In the genomic region with DNA sequence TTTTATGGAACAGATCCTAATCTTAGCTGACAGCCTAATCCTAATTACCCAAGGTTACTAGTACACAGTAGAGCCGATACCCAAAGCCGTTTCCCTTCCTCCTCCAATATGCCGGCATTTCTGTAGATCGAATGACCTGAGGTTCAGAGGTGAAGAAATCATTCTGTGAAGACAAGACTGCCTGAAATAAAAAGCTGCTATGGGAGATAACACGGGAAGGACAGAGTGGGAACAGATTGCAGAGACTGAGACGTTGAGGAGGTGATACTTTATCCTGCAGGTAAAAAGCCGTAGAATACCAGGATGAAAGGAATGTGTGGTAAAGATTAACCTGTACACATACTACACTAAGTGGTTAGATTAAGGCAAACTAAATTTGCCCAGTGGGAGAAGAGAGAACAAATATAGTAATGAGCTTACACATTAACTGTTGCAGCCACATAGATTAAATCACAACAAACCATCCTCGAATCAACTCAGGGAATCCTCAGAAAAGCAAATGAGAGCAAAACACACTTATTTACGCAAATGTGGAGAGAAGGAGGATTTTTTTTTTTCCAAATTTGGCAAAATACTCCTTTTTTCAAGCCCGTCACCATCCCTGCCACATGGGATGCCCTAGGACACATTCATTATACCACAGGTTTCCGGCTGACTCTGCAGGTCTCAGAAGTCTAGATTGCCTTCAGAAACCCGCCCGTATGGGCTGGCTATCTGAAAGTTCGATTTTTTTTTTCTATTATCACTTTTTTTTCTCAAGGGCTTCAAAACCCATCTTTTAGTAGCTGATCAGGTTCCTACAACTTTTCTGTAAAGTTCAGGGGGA, we compare ENCODE assay signal across 16 cellular contexts.
DNase-seq lines count a peak whose midpoint lies in the region; ATAC-seq and TF ChIP-seq lines count a peak whose summit lies in the region.
"Had no signal": no experiment of that assay in that cellular context is flagged by ENCODE, and none has a peak within 500 bp of the region (broad histone marks: within the 10 kb centered on the region; RNA-seq: fewer than 3 reads in every experiment).

No MANE protein-coding gene starts in this region.

- CTCF ChIA-PET in GM10248 (lab: Yijun Ruan, JAX), result interaction anchor here (1.3 kb wide), 1 partner anchor 12 kb away, joined by 4 read pairs; no protein-coding TSS in a partner anchor

- DNase-seq in NCI-H82 treated with DMSO at 0.1 percent for 48 hours (lab: John Stamatoyannopoulos, UW; ENCODE audit: unreplicated experiment) (peak; percentile 60), colonic mucosa (peak; percentile 46), lower lobe of right lung (no peak), stomach (no peak), NCI-H69 (lab: John Stamatoyannopoulos, UW) (no peak), GM10248 (ENCODE audit: extremely low spot score) (no peak), ACHN (no peak)
- DNase-seq: caudate nucleus, DMS153, heart right ventricle, KG1, NCI-H1092, T-helper 1 cell, thyroid gland had no signal

- in situ Hi-C loops in ACHN (cut with HindIII; ENCODE audit: low pct_ligation_motif_present, low pct_unique_long_range_greater_than_20kb, low sequenced_read_pairs), result no loop called here

- ATAC-seq in lower lobe of right lung, result no peak
- ATAC-seq in GM19463 (IDR thresholded peaks at IDR 0.05; ENCODE audit: unreplicated experiment), result no peak

- POLR2A ChIA-PET in GM10248 (lab: Yijun Ruan, JAX), result no interaction called here

- H3K9ac ChIP-seq in colonic mucosa (ENCODE audit: low read depth in 2 of 2, low read length in 2 of 2), result peak overlapping the region in 1 of 2 donors; percentile 12

- no peak for TF ChIP-seq POLR2A in stomach (IDR thresholded peaks at IDR 0.05)

- H3K4me3 ChIP-seq in colonic mucosa (peak overlapping the region; percentile 15), lower lobe of right lung (peak overlapping the region; percentile 9), stomach (peak overlapping the region; percentile 19 to 28 (median 27))
- H3K4me3 ChIP-seq: heart right ventricle, thyroid gland had no signal

- 31 to 52% (median 43%) methylated on average over 14 of the region's 14 CpGs for WGBS in stomach, 5 donors

- H3K27ac ChIP-seq in colonic mucosa, result peak overlapping the region; percentile 50
- no peak overlapping the region for H3K27ac ChIP-seq in lower lobe of right lung
- H3K27ac ChIP-seq in stomach, result peak overlapping the region in 4 of 5 donors; percentile 4 to 44 (median 22)
- H3K27ac ChIP-seq: heart right ventricle, HL-60, thyroid gland had no signal

- intact Hi-C loops in colonic mucosa (cut with DNase I), result loop anchor here (5.0 kb wide), 2 partner anchors 95 to 345 kb away; no protein-coding TSS in a partner anchor
- intact Hi-C loops in lower lobe of right lung (cut with DNase I), result no loop called here
- intact Hi-C loops in stomach (cut with DNase I; ENCODE audit: low total_unique reads), result no loop called here

- no peaks in the 10 kb centered on the region for H3K36me3 ChIP-seq in colonic mucosa
- no peaks in the 10 kb centered on the region for H3K36me3 ChIP-seq in lower lobe of right lung
- no peaks in the 10 kb centered on the region for H3K36me3 ChIP-seq in stomach
- H3K36me3 ChIP-seq: heart right ventricle, thyroid gland had no signal

- no peaks in the 10 kb centered on the region for H3K4me1 ChIP-seq in colonic mucosa
- no peaks in the 10 kb centered on the region for H3K4me1 ChIP-seq in lower lobe of right lung
- peaks cover 0 to 4% (median 0%) of the 10 kb centered on the region in 4 donors for H3K4me1 ChIP-seq in stomach
- H3K4me1 ChIP-seq: heart right ventricle, thyroid gland had no signal

- TF ChIP-seq EP300 in stomach (IDR thresholded peaks at IDR 0.05), result no peak

- no peaks in the 10 kb centered on the region for H3K27me3 ChIP-seq in colonic mucosa
- no peaks in the 10 kb centered on the region for H3K27me3 ChIP-seq in lower lobe of right lung (ENCODE audit: low read depth)
- no peaks in the 10 kb centered on the region for H3K27me3 ChIP-seq in stomach
- H3K27me3 ChIP-seq: thyroid gland had no signal

- H3K9me3 ChIP-seq in colonic mucosa, result no peaks in the 10 kb centered on the region
- no peaks in the 10 kb centered on the region for H3K9me3 ChIP-seq in lower lobe of right lung
- no peaks in the 10 kb centered on the region for H3K9me3 ChIP-seq in stomach
- H3K9me3 ChIP-seq: heart right ventricle, thyroid gland had no signal

- TF ChIP-seq CTCF in colonic mucosa (IDR thresholded peaks at IDR 0.05), result no peak
- no peak for TF ChIP-seq CTCF in lower lobe of right lung (IDR thresholded peaks at IDR 0.05)
- no peak for TF ChIP-seq CTCF in stomach (IDR thresholded peaks at IDR 0.05)
- no peak for TF ChIP-seq CTCF in GM10248 (IDR thresholded peaks at IDR 0.05; ENCODE audit: control extremely low read depth, extremely low read depth, low read depth, missing control alignments)

Comparison
In these comparisons a context has a peak if more than half of its experiments do, and no peak if none do; other contexts are left out.
1. DNase-seq: peak in NCI-H82 treated with DMSO at 0.1 percent for 48 hours (single experiment) and colonic mucosa (single experiment); none in lower lobe of right lung (single experiment), stomach (single experiment), NCI-H69 (single experiment), GM10248 (single experiment) and ACHN (single experiment).
2. Peak in every context shown above with its lines, with median percentiles within 50 percentile points of each other: H3K4me3 ChIP-seq.